In the genomic region with DNA sequence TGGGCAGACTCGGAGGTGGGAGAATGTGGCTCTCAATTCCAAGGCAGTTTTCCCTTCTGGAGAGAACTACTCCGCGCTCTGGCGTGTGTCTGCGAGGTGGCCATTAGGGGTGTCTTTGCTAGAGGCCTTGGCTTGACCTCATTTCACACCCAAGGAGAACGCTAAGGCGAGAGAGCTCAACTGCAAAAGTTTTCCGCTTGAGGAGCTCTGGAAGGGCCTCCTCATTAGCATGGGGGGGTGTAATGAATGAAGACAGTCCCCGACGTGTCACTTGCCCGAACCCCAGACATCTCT, we compare ENCODE assay signal across 8 cellular contexts. TPM values are rescaled to one million over a fixed set of nuclear protein-coding genes. Genes with fewer than 3 reads are reported as not detected.
DNase-seq lines count a peak whose midpoint lies in the region; ATAC-seq, FAIRE-seq and TF ChIP-seq lines count a peak whose summit lies in the region.

No MANE protein-coding gene starts in this region.

- TF ChIP-seq CTCF in left ventricle myocardium inferior (IDR thresholded peaks at IDR 0.05; ENCODE audit: borderline replicate concordance) = no peak

- peaks cover 9 to 28% (median 18%) of the 10 kb centered on the region in 11 experiments for H3K9me3 ChIP-seq in BLaER1 treated with 17β-estradiol and CSF1 and Interleukin-3, amounts not matched to agents 10 nM and 100 nM (replicated peaks in 1 of 11)
- H3K9me3 ChIP-seq in left ventricle myocardium inferior (replicated peaks) (peaks cover 17% of the 10 kb centered on the region), skeletal muscle tissue (ENCODE audit: control insufficient read depth in 3 of 3, low read length in 3 of 3) (no peaks in the 10 kb centered on the region)

- peaks cover 0 to 20% (median 0%) of the 10 kb centered on the region in 11 experiments; a peak in 4 of 22 replicates for H3K36me3 ChIP-seq in BLaER1 treated with 17β-estradiol and CSF1 and Interleukin-3, amounts not matched to agents 10 nM and 100 nM
- H3K36me3 ChIP-seq in left ventricle myocardium inferior (no peaks in the 10 kb centered on the region), skeletal muscle tissue (ENCODE audit: control insufficient read depth in 3 of 3, insufficient read depth in 3 of 3, low read length in 3 of 3) (no peaks in the 10 kb centered on the region)

- H3K27me3 ChIP-seq in BLaER1 treated with 17β-estradiol and CSF1 and Interleukin-3, amounts not matched to agents 10 nM and 100 nM = no peaks in the 10 kb centered on the region
- H3K27me3 ChIP-seq in left ventricle myocardium inferior (ENCODE audit: low read depth) (no peaks in the 10 kb centered on the region), skeletal muscle tissue (ENCODE audit: control insufficient read depth in 3 of 3, insufficient read depth in 3 of 3, low read length in 3 of 3) (no peaks in the 10 kb centered on the region)

- peak; percentile 22 for ATAC-seq in HG03342 (IDR thresholded peaks at IDR 0.05; ENCODE audit: unreplicated experiment)

- DNase-seq in GM19239 (ENCODE audit: insufficient read length, low spot score) (peak; percentile 53), left ventricle myocardium inferior (no peak), HEK293T (ENCODE audit: extremely low spot score) (no peak), NCI-H1694 (lab: John Stamatoyannopoulos, UW) (no peak)
- DNase-seq in activated T-helper 9 cell treated with anti-CD3 and anti-CD28 coated beads, Interleukin-2, amount 50 U/mL, for 16 hours (ENCODE audit: low read depth) = peak; percentile 44

- POLR2A ChIA-PET in HEK293T (lab: Yijun Ruan, JAX) = interaction anchor here (0.6 to 2.1 kb wide), 12 partner anchors 10 to 247 kb away, joined by 3 to 7 read pairs (median 4); no protein-coding TSS in a partner anchor

- peak overlapping the region; percentile 83 to 99 (median 95) for H3K4me2 ChIP-seq in BLaER1 treated with 17β-estradiol and CSF1 and Interleukin-3, amounts not matched to agents 10 nM and 100 nM

- H3K4me1 ChIP-seq in BLaER1 treated with 17β-estradiol and CSF1 and Interleukin-3, amounts not matched to agents 10 nM and 100 nM = peaks cover 33 to 55% (median 40%) of the 10 kb centered on the region in 10 experiments
- H3K4me1 ChIP-seq in left ventricle myocardium inferior (peaks cover 54% of the 10 kb centered on the region), skeletal muscle tissue (ENCODE audit: control insufficient read depth in 3 of 3, insufficient read depth in 3 of 3, low read length in 3 of 3) (peaks cover 16 to 34% (median 33%) of the 10 kb centered on the region in 3 donors)

- peak overlapping the region; percentile 95 to 99 (median 98) for H3K9ac ChIP-seq in BLaER1 treated with 17β-estradiol and CSF1 and Interleukin-3, amounts not matched to agents 10 nM and 100 nM
- peak overlapping the region; percentile 85 to 91 (median 86) for H3K9ac ChIP-seq in skeletal muscle tissue (ENCODE audit: low read depth in 1 of 3, low read length in 3 of 3)

- peak overlapping the region; percentile 89 to 99 (median 97) for H3K27ac ChIP-seq in BLaER1 treated with 17β-estradiol and CSF1 and Interleukin-3, amounts not matched to agents 10 nM and 100 nM
- peak overlapping the region; percentile 97 for H3K27ac ChIP-seq in left ventricle myocardium inferior (replicated peaks)
- peak overlapping the region; percentile 94 for H3K27ac ChIP-seq in skeletal muscle tissue (ENCODE audit: low read depth, low read length)

- peaks cover 14 to 81% (median 37%) of the 10 kb centered on the region in 11 experiments for H4K20me1 ChIP-seq in BLaER1 treated with 17β-estradiol and CSF1 and Interleukin-3, amounts not matched to agents 10 nM and 100 nM

- intact Hi-C loops in left ventricle myocardium inferior (cut with micrococcal nuclease) = no loop called here

- H3K4me3 ChIP-seq in BLaER1 treated with 17β-estradiol and CSF1 and Interleukin-3, amounts not matched to agents 10 nM and 100 nM = peak overlapping the region; percentile 76 to 98 (median 90)
- H3K4me3 ChIP-seq in left ventricle myocardium inferior = peak overlapping the region; percentile 95
- H3K4me3 ChIP-seq in skeletal muscle tissue (ENCODE audit: low read length in 3 of 3) = peak overlapping the region; percentile 83 to 91 (median 89)

- peak; percentile 82 for FAIRE-seq in GM19239 (lab: Jason Lieb, UNC)

- CTCF ChIA-PET in HEK293T (lab: Yijun Ruan, JAX) = interaction anchor here (1.2 kb wide), 1 partner anchor 238 kb away, joined by 6 read pairs; no protein-coding TSS in a partner anchor

TF ChIP-seq in HEK293T, 16 proteins besides CTCF, POLR2A, EP300 and RAD21:
- TF ChIP-seq ARNT (IDR thresholded peaks at IDR 0.05) (no peak), LEF1 (IDR thresholded peaks at IDR 0.05; ENCODE audit: borderline replicate concordance) (no peak), SUZ12 (IDR thresholded peaks at IDR 0.05) (no peak), CTBP1 (IDR thresholded peaks at IDR 0.05; ENCODE audit: borderline replicate concordance) (no peak), FOXK2 (IDR thresholded peaks at IDR 0.05) (no peak), TARDBP (IDR thresholded peaks at IDR 0.05) (no peak), NFRKB (IDR thresholded peaks at IDR 0.05) (no peak)
TF ChIP-seq in HEK293T: peak in this region for 0.

RNA-seq across cellular contexts. Expression of a gene that starts 0.7 kb away (rescaled TPM):
- total RNA-seq in left ventricle myocardium inferior = 36.5 TPM
- total RNA-seq in skeletal muscle tissue = 77.2 TPM

Comparison
In these comparisons a context has a peak if more than half of its experiments do, and no peak if none do; other contexts are left out.
1. DNase-seq: peak in GM19239 (single experiment) and activated T-helper 9 cell treated with anti-CD3 and anti-CD28 coated beads, Interleukin-2, amount 50 U/mL, for 16 hours (single experiment); none in left ventricle myocardium inferior (single experiment), HEK293T (single experiment) and NCI-H1694 (single experiment).
2. Peak in every context shown above with its lines, with median percentiles within 50 percentile points of each other: H3K27ac ChIP-seq and H3K4me3 ChIP-seq.